Comparison of ENCODE assay signal across 8 cellular contexts in the genomic region with DNA sequence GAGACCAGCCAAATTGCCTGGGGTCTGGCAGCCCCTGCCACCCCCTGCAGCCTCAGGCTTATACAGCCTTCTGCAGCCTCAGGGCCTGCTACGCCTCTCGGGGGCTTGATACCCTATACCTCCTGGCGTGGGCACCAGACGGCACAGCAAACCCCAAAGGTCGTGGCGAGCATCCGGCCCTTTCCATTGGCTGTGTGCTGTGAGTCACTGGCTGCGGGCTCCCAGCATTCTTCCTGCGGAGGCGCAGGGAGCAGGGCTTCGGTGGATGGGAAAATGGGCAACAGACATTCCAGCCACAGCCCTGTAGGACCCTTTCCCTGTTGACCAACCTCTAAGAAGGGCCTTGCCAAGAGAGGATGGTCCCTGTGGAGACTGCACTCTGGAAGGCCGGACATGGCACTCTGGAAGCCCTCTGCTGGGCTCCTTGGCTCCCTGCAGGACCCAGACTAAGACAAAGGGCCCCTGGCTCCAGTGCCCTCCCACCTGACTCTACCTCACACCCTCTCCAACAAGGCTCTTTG. TPM values are rescaled to one million over a fixed set of nuclear protein-coding genes. Genes with fewer than 3 reads are reported as not detected.
DNase-seq lines count a peak whose midpoint lies in the region; ATAC-seq and TF ChIP-seq lines count a peak whose summit lies in the region.

No MANE protein-coding gene starts in this region.

- H3K36me3 ChIP-seq in BJ (ENCODE audit: control insufficient read depth, insufficient read depth, low read length) (no peaks in the 10 kb centered on the region; the same call in 1 of the 2 replicates), lower lobe of right lung (no peaks in the 10 kb centered on the region)

- H3K9me3 ChIP-seq in lower lobe of right lung: no peaks in the 10 kb centered on the region

- POLR2A ChIA-PET in BJ (lab: Charles Lee): no interaction called here

- no peak overlapping the region for H3K27ac ChIP-seq in lower lobe of right lung

- H3K4me3 ChIP-seq in BJ (ENCODE audit: low read depth, low read length) (no peak overlapping the region), cardiac fibroblast (replicated peaks in 1 of 2; ENCODE audit: low read depth in 2 of 2, low read length in 2 of 2) (no peak overlapping the region), lower lobe of right lung (no peak overlapping the region)

- H3K27me3 ChIP-seq in BJ (ENCODE audit: control insufficient read depth, insufficient read depth, low read length) (no peaks in the 10 kb centered on the region), lower lobe of right lung (ENCODE audit: low read depth) (no peaks in the 10 kb centered on the region)

- intact Hi-C loops in lower lobe of right lung (cut with DNase I): no loop called here

- TF ChIP-seq CTCF in BJ (IDR thresholded peaks at IDR 0.05; ENCODE audit: insufficient read depth, low read depth, low read length) (peak; percentile 51), cardiac fibroblast (IDR thresholded peaks at IDR 0.05; ENCODE audit: low read depth, low read length) (peak; percentile 62), lower lobe of right lung (IDR thresholded peaks at IDR 0.05) (peak; percentile 41)

- DNase-seq in BJ (ENCODE audit: low read depth) (no peak), HuH-7.5 (ENCODE audit: low spot score) (peak; percentile 44), cardiac fibroblast (ENCODE audit: low read depth in 2 of 2) (peak; percentile 45 to 57), lower lobe of right lung (no peak), NCI-H1436 treated with DMSO at 0.1 percent for 48 hours (lab: John Stamatoyannopoulos, UW) (no peak), DMS79 (lab: John Stamatoyannopoulos, UW) (no peak)

- ATAC-seq in lower lobe of right lung (peak; percentile 47 to 57), HG02938 (IDR thresholded peaks at IDR 0.05; ENCODE audit: unreplicated experiment) (no peak), GM19035 (IDR thresholded peaks at IDR 0.05; ENCODE audit: unreplicated experiment) (no peak)

- H3K4me1 ChIP-seq in lower lobe of right lung: peaks cover 7% of the 10 kb centered on the region

- CTCF ChIA-PET in BJ (lab: Yijun Ruan, JAX): interaction anchor here (0.6 to 1.4 kb wide), 2 partner anchors 65 to 492 kb away, joined by 3 to 6 read pairs; no protein-coding TSS in a partner anchor

RNA-seq across cellular contexts. Expression of gene ITGA11, which starts 59.6 kb away (rescaled TPM):
- 47.2 and 72.7 TPM in 2 replicates for polyA plus RNA-seq in BJ (2011; rRNA removed)
- 23.8 and 52.8 TPM in 2 replicates for polyA minus RNA-seq in BJ (2011; rRNA and poly(A)+ RNA removed)
- total RNA-seq in lower lobe of right lung: 2.7 TPM

Comparison
In these comparisons a context has a peak if more than half of its experiments do, and no peak if none do; other contexts are left out.
1. DNase-seq: peak in HuH-7.5 (single experiment) and cardiac fibroblast (2 of 2); none in BJ (single experiment), lower lobe of right lung (single experiment), NCI-H1436 treated with DMSO at 0.1 percent for 48 hours (single experiment) and DMS79 (single experiment).
2. ATAC-seq: peak in lower lobe of right lung (2 of 2); none in HG02938 (single experiment) and GM19035 (single experiment).
3. Peak in every context shown above with its lines, with median percentiles within 50 percentile points of each other: CTCF ChIP-seq.